In genomic region chr14:72894623-72895378, GRCh38 we compare ENCODE assay signal across 8 cellular contexts. TPM values are rescaled to one million over a fixed set of nuclear protein-coding genes. Genes with fewer than 3 reads are reported as not detected.
DNase-seq lines count a peak whose midpoint lies in the region; ATAC-seq and TF ChIP-seq lines count a peak whose summit lies in the region.

No MANE protein-coding gene starts in this region.

- peak overlapping the region; percentile 89 for H3K4me3 Mint-ChIP-seq in activated T-helper 2 cell treated with anti-CD3 and anti-CD28 coated beads, Interferon-gamma antibody, Interleukin-2, Interleukin-4, amounts not matched to agents 10 μg/mL and 5 μg/mL and 100 μg/mL, durations not matched to agents 14 hours and 24 hours and 36 hours (ENCODE audit: low read depth)

- peak overlapping the region; percentile 99 for H3K4me2 ChIP-seq in hepatocyte

- H2AFZ ChIP-seq in hepatocyte, result peak overlapping the region; percentile 53

- H3K27ac Mint-ChIP-seq in activated T-helper 2 cell treated with anti-CD3 and anti-CD28 coated beads, Interferon-gamma antibody, Interleukin-2, Interleukin-4, amounts not matched to agents 10 μg/mL and 5 μg/mL and 100 μg/mL, durations not matched to agents 14 hours and 24 hours and 36 hours, result no peak overlapping the region

- no peaks in the 10 kb centered on the region for H4K20me1 ChIP-seq in hepatocyte (ENCODE audit: insufficient read depth, poor library complexity, severe bottlenecking)

- no peak for TF ChIP-seq POLR2A in gastrocnemius medialis (IDR thresholded peaks at IDR 0.05)

- H3K27me3 ChIP-seq in BE2C (no peaks in the 10 kb centered on the region), HUES64 (ENCODE audit: insufficient read depth, low read length) (peaks cover 76% of the 10 kb centered on the region), hepatocyte (peaks cover 51% of the 10 kb centered on the region), gastrocnemius medialis (no peaks in the 10 kb centered on the region)

- H3K9me3 ChIP-seq in BE2C (no peaks in the 10 kb centered on the region), HUES64 (ENCODE audit: insufficient read depth, low read depth, low read length) (no peaks in the 10 kb centered on the region), hepatocyte (ENCODE audit: low read depth) (no peaks in the 10 kb centered on the region), gastrocnemius medialis (no peaks in the 10 kb centered on the region)

- under 1% methylated on average over 24 of the region's 25 CpGs for WGBS in HUES64
- WGBS in hepatocyte (ENCODE audit: low lambda C conversion rate, missing lambda C conversion rate), result 2% methylated on average over 25 of the region's 25 CpGs

- peak; percentile 37 for DNase-seq in BE2C
- DNase-seq in activated T-helper 2 cell treated with anti-CD3 and anti-CD28 coated beads, Interferon-gamma antibody, Interleukin-2, Interleukin-4, amounts not matched to agents 10 μg/mL and 5 μg/mL and 100 μg/mL, durations not matched to agents 14 hours and 24 hours and 36 hours (ENCODE audit: low spot score), result no peak
- DNase-seq in hepatocyte (ENCODE audit: low spot score), result peak; percentile 57
- peak; percentile 68 to 84 for DNase-seq in gastrocnemius medialis
- DNase-seq in effector CD8-positive, alpha-beta T cell (lab: John Stamatoyannopoulos, UW), result no peak

- H3K36me3 Mint-ChIP-seq in activated T-helper 2 cell treated with anti-CD3 and anti-CD28 coated beads, Interferon-gamma antibody, Interleukin-2, Interleukin-4, amounts not matched to agents 10 μg/mL and 5 μg/mL and 100 μg/mL, durations not matched to agents 14 hours and 24 hours and 36 hours (ENCODE audit: low read depth), result no peaks in the 10 kb centered on the region

- intact Hi-C loops in activated T-helper 2 cell treated with anti-CD3 and anti-CD28 coated beads, Interferon-gamma antibody, Interleukin-2, Interleukin-4, amounts not matched to agents 10 μg/mL and 5 μg/mL and 100 μg/mL, durations not matched to agents 14 hours and 24 hours and 36 hours (cut with micrococcal nuclease), result loop anchor here (1.0 to 10.0 kb wide), 3 partner anchors 32 to 450 kb away; partner anchors contain the start of gene DCAF4
- intact Hi-C loops in gastrocnemius medialis (cut with DNase I; ENCODE audit: low total_unique reads), result loop anchor here (1.0 to 2.0 kb wide), 2 partner anchors 82 to 180 kb away; no protein-coding TSS in a partner anchor

- H3K27ac ChIP-seq in HUES64 (ENCODE audit: low read depth, low read length), result no peak overlapping the region
- no peak overlapping the region for H3K27ac ChIP-seq in hepatocyte
- peak overlapping the region; percentile 91 to 94 (median 94) for H3K27ac ChIP-seq in gastrocnemius medialis

- H3K4me3 ChIP-seq in BE2C (ENCODE audit: low read depth, low read length) (peak overlapping the region; percentile 95), HUES64 (ENCODE audit: low read length) (peak overlapping the region; percentile 70), hepatocyte (peak overlapping the region; percentile 40), gastrocnemius medialis (peak overlapping the region; percentile 70 to 99 (median 94))

- ATAC-seq in gastrocnemius medialis (peak; percentile 81 to 83), HG03378 (IDR thresholded peaks at IDR 0.05; ENCODE audit: unreplicated experiment) (no peak), HG02571 (IDR thresholded peaks at IDR 0.05; ENCODE audit: unreplicated experiment) (no peak)

- H3K79me2 ChIP-seq in hepatocyte, result no peaks in the 10 kb centered on the region

- H3K9me2 ChIP-seq in hepatocyte (replicated peaks; ENCODE audit: insufficient read depth), result no peaks in the 10 kb centered on the region

- in situ Hi-C loops in gastrocnemius medialis (cut with MboI; ENCODE audit: low sequenced_read_pairs in 4 of 4), result loop anchor here in 2 of 4 donors (5.0 to 10.0 kb wide), 3 partner anchors 80 to 378 kb away; no protein-coding TSS in a partner anchor

- H3K9ac ChIP-seq in HUES64 (ENCODE audit: low read depth, low read length), result no peak overlapping the region

- H3K27me3 Mint-ChIP-seq in activated T-helper 2 cell treated with anti-CD3 and anti-CD28 coated beads, Interferon-gamma antibody, Interleukin-2, Interleukin-4, amounts not matched to agents 10 μg/mL and 5 μg/mL and 100 μg/mL, durations not matched to agents 14 hours and 24 hours and 36 hours (ENCODE audit: low read depth), result peaks cover 66% of the 10 kb centered on the region

- H3K36me3 ChIP-seq in BE2C (no peaks in the 10 kb centered on the region), HUES64 (ENCODE audit: insufficient read depth, low read length) (no peaks in the 10 kb centered on the region), hepatocyte (replicated peaks; ENCODE audit: insufficient read depth, low read depth) (no peaks in the 10 kb centered on the region), gastrocnemius medialis (no peaks in the 10 kb centered on the region)

- peaks cover 24% of the 10 kb centered on the region for H3K4me1 Mint-ChIP-seq in activated T-helper 2 cell treated with anti-CD3 and anti-CD28 coated beads, Interferon-gamma antibody, Interleukin-2, Interleukin-4, amounts not matched to agents 10 μg/mL and 5 μg/mL and 100 μg/mL, durations not matched to agents 14 hours and 24 hours and 36 hours (ENCODE audit: low read depth)

- H3K4me1 ChIP-seq in BE2C (no peaks in the 10 kb centered on the region), HUES64 (ENCODE audit: insufficient read depth, low read length) (peaks cover 36% of the 10 kb centered on the region), hepatocyte (ENCODE audit: insufficient read depth) (peaks cover 14% of the 10 kb centered on the region), gastrocnemius medialis (peaks cover 45 to 47% of the 10 kb centered on the region in 2 donors)

- TF ChIP-seq CTCF in BE2C (IDR thresholded peaks at IDR 0.05; ENCODE audit: low read depth, low read length) (no peak), hepatocyte (IDR thresholded peaks at IDR 0.05; ENCODE audit: poor library complexity) (no peak), gastrocnemius medialis (IDR thresholded peaks at IDR 0.05 in 4 of 5, conservative IDR thresholded peaks at IDR 0.05 in 1 of 5) (no peak)

- H3K9me3 Mint-ChIP-seq in activated T-helper 2 cell treated with anti-CD3 and anti-CD28 coated beads, Interferon-gamma antibody, Interleukin-2, Interleukin-4, amounts not matched to agents 10 μg/mL and 5 μg/mL and 100 μg/mL, durations not matched to agents 14 hours and 24 hours and 36 hours, result no peaks in the 10 kb centered on the region

RNA-seq across cellular contexts. Expression of gene DPF3, which starts 0.9 kb away (rescaled TPM):
- polyA plus RNA-seq in BE2C (2012; ENCODE audit: insufficient read depth, insufficient read length, low read depth), result 44.1 TPM
- polyA plus RNA-seq in HUES64 (2013, experiment 1 of 2), result 0.30 TPM
- 0.57 TPM for polyA plus RNA-seq in HUES64 (2013, experiment 2 of 2)
- total RNA-seq in activated T-helper 2 cell treated with anti-CD3 and anti-CD28 coated beads, Interferon-gamma antibody, Interleukin-2, Interleukin-4, amounts not matched to agents 10 μg/mL and 5 μg/mL and 100 μg/mL, durations not matched to agents 14 hours and 24 hours and 36 hours, result 0.62 and 0.66 TPM in 2 replicates
- total RNA-seq in hepatocyte (0.47 and 0.76 TPM in 2 replicates), gastrocnemius medialis (10 to 100 TPM; 16.7 to 27.8 (median 20.3) TPM)
- 0.21 and 0.73 TPM in 2 replicates for polyA plus RNA-seq in hepatocyte

RNA-seq across cellular contexts. Expression of gene DCAF4, which starts 31.5 kb away (rescaled TPM):
- 21.1 TPM for polyA plus RNA-seq in BE2C (2012; ENCODE audit: insufficient read depth, insufficient read length, low read depth)
- 10.7 TPM for polyA plus RNA-seq in HUES64 (2013, experiment 1 of 2)
- polyA plus RNA-seq in HUES64 (2013, experiment 2 of 2), result 10.1 TPM
- total RNA-seq in activated T-helper 2 cell treated with anti-CD3 and anti-CD28 coated beads, Interferon-gamma antibody, Interleukin-2, Interleukin-4, amounts not matched to agents 10 μg/mL and 5 μg/mL and 100 μg/mL, durations not matched to agents 14 hours and 24 hours and 36 hours, result 13.2 and 17.6 TPM in 2 replicates
- total RNA-seq in hepatocyte, result 17.8 and 21.6 TPM in 2 replicates
- 8.5 and 13.3 TPM in 2 replicates for polyA plus RNA-seq in hepatocyte
- 10 to 100 TPM; 13.9 to 38.3 (median 25.7) TPM for total RNA-seq in gastrocnemius medialis

Comparison
In these comparisons a context has a peak if more than half of its experiments do, and no peak if none do; other contexts are left out.
1. DNase-seq: peak in BE2C (single experiment), hepatocyte (single experiment) and gastrocnemius medialis (2 of 2); none in activated T-helper 2 cell treated with anti-CD3 and anti-CD28 coated beads, Interferon-gamma antibody, Interleukin-2, Interleukin-4, amounts not matched to agents 10 μg/mL and 5 μg/mL and 100 μg/mL, durations not matched to agents 14 hours and 24 hours and 36 hours (single experiment) and effector CD8-positive, alpha-beta T cell (single experiment).
2. H3K4me3 ChIP-seq: peak in every context shown above with its lines; median percentile 95 in BE2C; 94 in gastrocnemius medialis; 70 in HUES64; 40 in hepatocyte.
3. H3K27ac ChIP-seq: peak in gastrocnemius medialis (4 of 4); none in HUES64 (single experiment) and hepatocyte (single experiment).
4. ATAC-seq: peak in gastrocnemius medialis (2 of 2); none in HG03378 (single experiment) and HG02571 (single experiment).
5. RNA of gene DPF3, which starts 0.9 kb away (total RNA-seq): 16.7 to 27.8 TPM in gastrocnemius medialis; 0.62 to 0.66 TPM in activated T-helper 2 cell treated with anti-CD3 and anti-CD28 coated beads, Interferon-gamma antibody, Interleukin-2, Interleukin-4, amounts not matched to agents 10 μg/mL and 5 μg/mL and 100 μg/mL, durations not matched to agents 14 hours and 24 hours and 36 hours and 0.47 to 0.76 TPM in hepatocyte; every median in the first group is over 10 times any median in the second.